In the genomic region with DNA sequence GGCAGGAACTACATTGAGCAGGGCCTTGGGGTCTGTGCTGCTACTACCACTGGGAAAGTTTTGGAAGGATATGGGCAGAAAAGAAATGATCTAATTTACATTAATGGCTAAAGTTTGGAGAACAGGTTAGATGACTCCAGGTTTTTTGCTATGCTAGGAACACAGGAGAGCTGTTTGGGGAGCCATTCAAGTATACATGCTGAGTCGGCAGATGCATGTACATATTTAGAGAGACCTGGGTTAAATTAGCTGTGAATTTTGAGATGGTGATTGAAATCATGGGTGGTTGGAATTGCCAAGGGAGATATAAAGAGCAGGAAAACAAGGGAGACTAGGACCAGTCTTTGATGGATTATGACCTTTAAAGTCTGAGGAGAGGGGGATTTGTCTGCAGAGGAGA, we compare ENCODE assay signal across 17 cellular contexts.
"Had no signal": no experiment of that assay in that cellular context is flagged by ENCODE, and none has a peak within 500 bp of the region (broad histone marks: within the 10 kb centered on the region; RNA-seq: fewer than 3 reads in every experiment).

No MANE protein-coding gene starts in this region.

- H3K9me3 Mint-ChIP-seq: activated naive CD4-positive, alpha-beta T cell treated with anti-CD3 and anti-CD28 coated beads for 36 hours; stimulated activated effector memory CD8-positive, alpha-beta T cell treated with anti-CD3 and anti-CD28 coated beads, Interleukin-12 subunit alpha, Interleukin-12 subunit beta, amount 100 ng/mL, for 72 hours had no signal

- H3K4me3 Mint-ChIP-seq: activated naive CD4-positive, alpha-beta T cell treated with anti-CD3 and anti-CD28 coated beads for 36 hours; effector memory CD8-positive, alpha-beta T cell; naive thymus-derived CD4-positive, alpha-beta T cell; neural progenitor cell; stimulated activated effector memory CD8-positive, alpha-beta T cell treated with anti-CD3 and anti-CD28 coated beads, Interleukin-12 subunit alpha, Interleukin-12 subunit beta, amount 100 ng/mL, for 72 hours had no signal

- H3K27ac Mint-ChIP-seq: neural progenitor cell; stimulated activated effector memory CD8-positive, alpha-beta T cell treated with anti-CD3 and anti-CD28 coated beads, Interleukin-12 subunit alpha, Interleukin-12 subunit beta, amount 100 ng/mL, for 72 hours had no signal

- ATAC-seq: activated CD4-positive, CD25-positive, alpha-beta regulatory T cell treated with anti-CD3 and anti-CD28 coated beads, Interleukin-2, amount 50 U/mL, for 24 hours; effector memory CD8-positive, alpha-beta T cell; esophagus mucosa; left lung; naive thymus-derived CD4-positive, alpha-beta T cell; right lobe of liver; stimulated activated effector memory CD8-positive, alpha-beta T cell treated with anti-CD3 and anti-CD28 coated beads, Interleukin-12 subunit alpha, Interleukin-12 subunit beta, amount 100 ng/mL, for 72 hours had no signal

- H3K36me3 Mint-ChIP-seq: neural progenitor cell had no signal

- DNase-seq: activated naive CD4-positive, alpha-beta T cell treated with anti-CD3 and anti-CD28 coated beads for 36 hours; activated T-cell treated with anti-CD3 and anti-CD28 coated beads for 4 hours; aorta; brain microvascular endothelial cell; caudate nucleus; effector memory CD8-positive, alpha-beta T cell; foreskin melanocyte; left lung; naive thymus-derived CD4-positive, alpha-beta T cell; posterior cingulate gyrus; right lobe of liver; stimulated activated CD4-positive, alpha-beta T cell treated with anti-CD3 and anti-CD28 coated beads, Interleukin-2, amount 100 ng/mL, for 24 hours; transverse colon had no signal
